8 cellular contexts compared by ENCODE assay signal in genomic region chr3:187616307-187616939, GRCh38. TPM values are rescaled to one million over a fixed set of nuclear protein-coding genes. Genes with fewer than 3 reads are reported as not detected.
DNase-seq lines count a peak whose midpoint lies in the region; ATAC-seq and TF ChIP-seq lines count a peak whose summit lies in the region.

No MANE protein-coding gene starts in this region.

- no peaks in the 10 kb centered on the region for H3K9me3 ChIP-seq in AG04450 (ENCODE audit: control insufficient read depth, insufficient read depth, low read length)
- H3K9me3 ChIP-seq in PC-3 (ENCODE audit: low read length), result no peaks in the 10 kb centered on the region

- DNase-seq in AG04450 (ENCODE audit: low read depth, low spot score) (peak; percentile 20), HS-27A (ENCODE audit: low read depth) (peak; percentile 14), PC-3 (peak; percentile 66), foreskin melanocyte (peak; percentile 49), pulmonary artery endothelial cell (ENCODE audit: low read depth, low spot score) (peak; percentile 7), lower leg skin (ENCODE audit: low spot score in 2 of 2) (no peak)
- peak; percentile 63 to 70 for DNase-seq in activated T-cell treated with anti-CD3 and anti-CD28 coated beads, Interleukin-2, amount 50 U/mL, for 48 hours

- H3K27ac ChIP-seq in AG04450 (ENCODE audit: low read depth, low read length) (no peak overlapping the region), PC-3 (ENCODE audit: low read length) (no peak overlapping the region)

- no peak overlapping the region for H3K4me3 ChIP-seq in AG04450 (ENCODE audit: low read depth, low read length)
- no peak overlapping the region for H3K4me3 ChIP-seq in PC-3 (ENCODE audit: low read length)
- no peak overlapping the region for H3K4me3 ChIP-seq in lower leg skin (ENCODE audit: low read depth, poor library complexity, severe bottlenecking)

- POLR2A ChIA-PET in AG04450 (lab: Yijun Ruan, JAX), result no interaction called here
- POLR2A ChIA-PET in PC-3 (lab: Charles Lee; ENCODE audit: unreplicated experiment), result no interaction called here

- H3K36me3 ChIP-seq in PC-3 (ENCODE audit: low read depth, low read length), result no peaks in the 10 kb centered on the region

- TF ChIP-seq POLR2A in lower leg skin (IDR thresholded peaks at IDR 0.05), result no peak

- no peak overlapping the region for H3K9ac ChIP-seq in PC-3 (ENCODE audit: low read length)

- no TSS peak for BruUV-seq in PC-3 (replicated peaks; lab: Mats Ljungman, UMichigan)

- 59 to 64% methylated on average over 4 of the region's 4 CpGs for WGBS in lower leg skin, 2 donors

- H4K20me1 ChIP-seq in PC-3 (ENCODE audit: low read length), result no peaks in the 10 kb centered on the region

- H2AFZ ChIP-seq in PC-3 (ENCODE audit: low read length), result no peak overlapping the region

- no peaks in the 10 kb centered on the region for H3F3A ChIP-seq in PC-3 (ENCODE audit: low read length, unreplicated experiment)

- intact Hi-C loops in PC-3 (cut with micrococcal nuclease) (loop anchor here (1.0 kb wide), 3 partner anchors 63 to 298 kb away; no protein-coding TSS in a partner anchor), lower leg skin (cut with DNase I; ENCODE audit: low total_unique reads) (no loop called here)

- peak; percentile 73 for TF ChIP-seq CTCF in AG04450 (IDR thresholded peaks at IDR 0.05; ENCODE audit: low read depth, low read length)
- TF ChIP-seq CTCF in PC-3 (conservative IDR thresholded peaks at IDR 0.05; ENCODE audit: low read depth, low read length), result peak; percentile 87
- TF ChIP-seq CTCF in lower leg skin (IDR thresholded peaks at IDR 0.05), result no peak

- H3K79me2 ChIP-seq in PC-3 (ENCODE audit: low read length), result no peaks in the 10 kb centered on the region

- ATAC-seq in GM18502 (IDR thresholded peaks at IDR 0.05; ENCODE audit: poor library complexity, unreplicated experiment), result peak; percentile 75
- ATAC-seq in PC-3, result peak; percentile 74

- CTCF ChIA-PET in AG04450 (lab: Charles Lee) (interaction anchor here (0.6 to 4.8 kb wide), 43 partner anchors 9 to 617 kb away, joined by 3 to 119 read pairs (median 4); partner anchors contain the start of gene RPL39L), PC-3 (lab: Charles Lee) (interaction anchor here (1.4 kb wide), 1 partner anchor 63 kb away, joined by 6 read pairs; no protein-coding TSS in a partner anchor)

- no peak overlapping the region for H3K4me2 ChIP-seq in PC-3 (ENCODE audit: low read length)

- peaks cover 13% of the 10 kb centered on the region for H3K27me3 ChIP-seq in AG04450 (ENCODE audit: control insufficient read depth, insufficient read depth, low read length)
- H3K27me3 ChIP-seq in PC-3 (ENCODE audit: low read length), result peaks cover 75% of the 10 kb centered on the region

- H3K9me2 ChIP-seq in PC-3 (replicated peaks; ENCODE audit: low read length), result no peaks in the 10 kb centered on the region

- no peaks in the 10 kb centered on the region for H3K4me1 ChIP-seq in PC-3 (ENCODE audit: insufficient read depth, low read length)

RNA-seq across cellular contexts. Expression of gene SST, which starts 53.8 kb away (rescaled TPM):
- not detected in 2 replicates for polyA plus RNA-seq in AG04450 (2011; rRNA removed)
- polyA minus RNA-seq in AG04450 (2011; rRNA and poly(A)+ RNA removed), result not detected in 2 replicates
- total RNA-seq in PC-3 (2014; rRNA removed) (not detected in 2 replicates), pulmonary artery endothelial cell (not detected in 2 replicates), lower leg skin (not detected)

Comparison
In these comparisons a context has a peak if more than half of its experiments do, and no peak if none do; other contexts are left out.
1. DNase-seq: peak in AG04450 (single experiment), HS-27A (single experiment), PC-3 (single experiment), activated T-cell treated with anti-CD3 and anti-CD28 coated beads, Interleukin-2, amount 50 U/mL, for 48 hours (2 of 2), foreskin melanocyte (single experiment) and pulmonary artery endothelial cell (single experiment); none in lower leg skin (0 of 2).
2. CTCF ChIP-seq: peak in AG04450 (single experiment) and PC-3 (single experiment); none in lower leg skin (0 of 3).